21 cellular contexts compared by ENCODE assay signal in the genomic region with DNA sequence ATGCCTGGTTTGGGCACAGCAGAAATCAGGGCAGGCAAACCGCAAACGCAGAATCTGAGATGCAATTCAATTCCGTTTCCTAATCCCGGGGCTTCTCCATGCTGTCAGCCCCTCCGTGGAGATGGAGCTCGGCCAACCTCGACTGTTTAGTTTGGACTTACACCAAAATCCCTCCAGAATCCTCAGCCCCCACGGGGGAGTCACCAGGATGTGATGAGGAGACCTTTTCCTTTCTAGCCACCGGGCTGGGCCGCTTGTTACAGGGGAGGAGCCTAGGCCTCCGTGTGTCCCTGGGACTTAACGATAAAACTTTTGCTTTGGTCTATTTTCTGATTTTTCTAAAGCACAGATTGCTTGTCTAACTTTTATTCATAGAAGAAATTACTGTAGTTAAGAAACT. TPM values are rescaled to one million over a fixed set of nuclear protein-coding genes. Genes with fewer than 3 reads are reported as not detected.
DNase-seq lines count a peak whose midpoint lies in the region; ATAC-seq, FAIRE-seq and TF ChIP-seq lines count a peak whose summit lies in the region.
"Had no signal": no experiment of that assay in that cellular context is flagged by ENCODE, and none has a peak within 500 bp of the region (broad histone marks: within the 10 kb centered on the region; RNA-seq: fewer than 3 reads in every experiment).

No MANE protein-coding gene starts in this region.

- ATAC-seq in lung (ENCODE audit: insufficient read depth, low FRiP score) = no peak
- ATAC-seq in GM18502 (IDR thresholded peaks at IDR 0.05; ENCODE audit: poor library complexity, unreplicated experiment) = no peak

- H3K36me3 ChIP-seq in left ventricle myocardium inferior (no peaks in the 10 kb centered on the region), lung (ENCODE audit: control insufficient read depth in 2 of 2, insufficient read depth in 2 of 2, low read length in 2 of 2) (no peaks in the 10 kb centered on the region)
- H3K36me3 ChIP-seq: MG63, SJSA1 had no signal

- no peak for FAIRE-seq in RCC 7860 (lab: Jason Lieb, UNC)

- DNase-seq in left ventricle myocardium inferior (peak; percentile 37), cardiac septum (ENCODE audit: low spot score) (no peak), brain pericyte (ENCODE audit: low read depth, low spot score) (peak; percentile 11), lung (ENCODE audit: low spot score) (peak; percentile 35), smooth muscle cell of the brain vasculature (ENCODE audit: low read depth, low spot score) (peak; percentile 49), DMS53 treated with DMSO at 0.1 percent for 48 hours (lab: John Stamatoyannopoulos, UW; ENCODE audit: unreplicated experiment) (no peak), RCC 7860 (ENCODE audit: low spot score) (no peak)
- DNase-seq: Caco-2, DMS79, H9, Karpas-422, MG63, NCI-H187, NCI-H345, NCI-H526, RPMI8226 had no signal

- 48 to 75% methylated on average over 12 of the region's 12 CpGs for WGBS in lung, 2 donors

- intact Hi-C loops in left ventricle myocardium inferior (cut with micrococcal nuclease) = loop anchor here (10.0 kb wide), 1 partner anchor 76 kb away; no protein-coding TSS in a partner anchor
- intact Hi-C loops in cardiac septum (cut with DNase I) = no loop called here

- H3K9me3 ChIP-seq in left ventricle myocardium inferior (replicated peaks) (no peaks in the 10 kb centered on the region), lung (ENCODE audit: control insufficient read depth in 2 of 2, insufficient read depth in 1 of 2, low read length in 1 of 2) (no peaks in the 10 kb centered on the region)
- H3K9me3 ChIP-seq: Caco-2, MG63, SJSA1 had no signal

- peaks cover 5% of the 10 kb centered on the region for H3K4me1 ChIP-seq in left ventricle myocardium inferior
- H3K4me1 ChIP-seq in lung (ENCODE audit: control insufficient read depth in 2 of 2, insufficient read depth in 2 of 2, low read length in 2 of 2) = peaks cover 0 to 1% of the 10 kb centered on the region in 2 donors
- H3K4me1 ChIP-seq: SJSA1 had no signal

- no peak for TF ChIP-seq CTCF in left ventricle myocardium inferior (IDR thresholded peaks at IDR 0.05; ENCODE audit: borderline replicate concordance)
- no peak for TF ChIP-seq CTCF in lung (IDR thresholded peaks at IDR 0.05; ENCODE audit: control extremely low read depth, extremely low read depth)

- peak overlapping the region; percentile 6 for H3K4me3 ChIP-seq in left ventricle myocardium inferior
- no peak overlapping the region for H3K4me3 ChIP-seq in lung
- H3K4me3 ChIP-seq: MG63, SJSA1 had no signal

- peak overlapping the region; percentile 42 for H3K27ac ChIP-seq in left ventricle myocardium inferior (replicated peaks)
- H3K27ac ChIP-seq in lung (ENCODE audit: low read depth in 1 of 2, low read length in 1 of 2) = no peak overlapping the region
- H3K27ac ChIP-seq: SJSA1 had no signal

- H3K27me3 ChIP-seq in left ventricle myocardium inferior (ENCODE audit: low read depth) (no peaks in the 10 kb centered on the region), lung (ENCODE audit: control insufficient read depth, insufficient read depth) (no peaks in the 10 kb centered on the region)
- H3K27me3 ChIP-seq: MG63, SJSA1 had no signal

RNA-seq across cellular contexts. Expression of a gene that starts 7.9 kb away (rescaled TPM):
- total RNA-seq in left ventricle myocardium inferior = not detected
- not detected for total RNA-seq in cardiac septum
- not detected for total RNA-seq in lung
- under 1 TPM in 1 of 2 donors, not detected in 1; 0.05 TPM for polyA plus RNA-seq in lung
- total RNA-seq: A673, Caco-2, G401, H9, OCI-LY7, SJSA1 had no signal

RNA-seq across cellular contexts. Expression of a gene that starts 51.1 kb away (rescaled TPM):
- total RNA-seq in left ventricle myocardium inferior (4.2 TPM), cardiac septum (1.5 TPM), lung (1 to 10 TPM in 1 of 2 donors, under 1 TPM in 1; 0.92 to 2.8 TPM)
- 1 to 10 TPM in 1 of 2 donors, under 1 TPM in 1; 0.16 to 2.1 TPM for polyA plus RNA-seq in lung
- total RNA-seq: A673, H9, SJSA1 had no signal

Comparison
In these comparisons a context has a peak if more than half of its experiments do, and no peak if none do; other contexts are left out.
1. DNase-seq: peak in left ventricle myocardium inferior (single experiment), brain pericyte (single experiment), lung (single experiment) and smooth muscle cell of the brain vasculature (single experiment); none in cardiac septum (single experiment), DMS53 treated with DMSO at 0.1 percent for 48 hours (single experiment) and RCC 7860 (single experiment).